13 cellular contexts compared by ENCODE assay signal in genomic region chr10:80200687-80201086, GRCh38. TPM values are rescaled to one million over a fixed set of nuclear protein-coding genes. Genes with fewer than 3 reads are reported as not detected.
DNase-seq lines count a peak whose midpoint lies in the region; ATAC-seq and TF ChIP-seq lines count a peak whose summit lies in the region.
"Had no signal": no experiment of that assay in that cellular context is flagged by ENCODE, and none has a peak within 500 bp of the region (broad histone marks: within the 10 kb centered on the region; RNA-seq: fewer than 3 reads in every experiment).

No MANE protein-coding gene starts in this region.

- intact Hi-C loops in activated CD4-positive, alpha-beta T cell treated with anti-CD3 and anti-CD28 coated beads for 36 hours (cut with DNase I, micrococcal nuclease), result loop anchor here (5.0 kb wide), 2 partner anchors 207 to 252 kb away; partner anchors contain the start of genes PRXL2A (in 1 of the 2) and TSPAN14 (in 1 of the 2)
- intact Hi-C loops in activated T-helper 2 cell treated with anti-CD3 and anti-CD28 coated beads, Interferon-gamma antibody, Interleukin-2, Interleukin-4, amounts not matched to agents 10 μg/mL and 5 μg/mL and 100 μg/mL, durations not matched to agents 14 hours and 24 hours and 36 hours (cut with micrococcal nuclease), result loop anchor here (5.0 to 10.0 kb wide), 3 partner anchors 52 to 866 kb away; no protein-coding TSS in a partner anchor
- intact Hi-C loops in right lobe of liver (cut with DNase I), result loop anchor here in 1 of 2 donors (10.0 kb wide), 1 partner anchor 46 kb away; no protein-coding TSS in a partner anchor

- no peak for DNase-seq in activated CD4-positive, alpha-beta T cell treated with anti-CD3 and anti-CD28 coated beads for 36 hours
- DNase-seq in activated CD4-positive, alpha-beta T cell treated with anti-CD3 and anti-CD28 coated beads, Interleukin-2, amount 50 U/mL, for 48 hours, result no peak
- no peak for DNase-seq in activated T-helper 2 cell treated with anti-CD3 and anti-CD28 coated beads, Interferon-gamma antibody, Interleukin-2, Interleukin-4, amounts not matched to agents 10 μg/mL and 5 μg/mL and 100 μg/mL, durations not matched to agents 14 hours and 24 hours and 36 hours (ENCODE audit: low spot score)
- no peak for DNase-seq in right lobe of liver
- no peak for DNase-seq in foreskin keratinocyte
- DNase-seq: activated CD4-positive, alpha-beta T cell treated with anti-CD3 and anti-CD28 coated beads, Interleukin-2, amount 50 U/mL, for 4 hours; glutamatergic neuron; NCI-H2029 had no signal

- H3K9me3 Mint-ChIP-seq in activated CD4-positive, alpha-beta T cell treated with anti-CD3 and anti-CD28 coated beads for 36 hours (ENCODE audit: low read depth), result no peaks in the 10 kb centered on the region
- peaks cover 3% of the 10 kb centered on the region for H3K9me3 Mint-ChIP-seq in activated T-helper 2 cell treated with anti-CD3 and anti-CD28 coated beads, Interferon-gamma antibody, Interleukin-2, Interleukin-4, amounts not matched to agents 10 μg/mL and 5 μg/mL and 100 μg/mL, durations not matched to agents 14 hours and 24 hours and 36 hours

- peak overlapping the region; percentile 95 for H3K27ac Mint-ChIP-seq in activated CD4-positive, alpha-beta T cell treated with anti-CD3 and anti-CD28 coated beads for 36 hours
- H3K27ac Mint-ChIP-seq in activated T-helper 2 cell treated with anti-CD3 and anti-CD28 coated beads, Interferon-gamma antibody, Interleukin-2, Interleukin-4, amounts not matched to agents 10 μg/mL and 5 μg/mL and 100 μg/mL, durations not matched to agents 14 hours and 24 hours and 36 hours, result peak overlapping the region; percentile 86

- CTCF ChIA-PET in activated CD4-positive, alpha-beta T cell treated with anti-CD3 and anti-CD28 coated beads for 36 hours (lab: Charles Lee), result interaction anchor here (1.1 to 1.4 kb wide), 2 partner anchors 13 to 16 kb away, joined by 3 to 4 read pairs; no protein-coding TSS in a partner anchor

- no peak for TF ChIP-seq POLR2A in right lobe of liver (IDR thresholded peaks at IDR 0.05)

- no peak overlapping the region for H3K4me3 Mint-ChIP-seq in activated CD4-positive, alpha-beta T cell treated with anti-CD3 and anti-CD28 coated beads for 36 hours
- H3K4me3 Mint-ChIP-seq in activated T-helper 2 cell treated with anti-CD3 and anti-CD28 coated beads, Interferon-gamma antibody, Interleukin-2, Interleukin-4, amounts not matched to agents 10 μg/mL and 5 μg/mL and 100 μg/mL, durations not matched to agents 14 hours and 24 hours and 36 hours (ENCODE audit: low read depth), result no peak overlapping the region

- H3K27me3 ChIP-seq in right lobe of liver (no peaks in the 10 kb centered on the region), subcutaneous abdominal adipose tissue (ENCODE audit: control insufficient read depth in 5 of 5, insufficient read depth in 4 of 5, low read length in 5 of 5) (no peaks in the 10 kb centered on the region), foreskin keratinocyte (no peaks in the 10 kb centered on the region)
- H3K27me3 ChIP-seq: cardiac muscle cell had no signal

- H3K4me1 Mint-ChIP-seq in activated CD4-positive, alpha-beta T cell treated with anti-CD3 and anti-CD28 coated beads for 36 hours, result peaks cover 71% of the 10 kb centered on the region
- peaks cover 71% of the 10 kb centered on the region for H3K4me1 Mint-ChIP-seq in activated T-helper 2 cell treated with anti-CD3 and anti-CD28 coated beads, Interferon-gamma antibody, Interleukin-2, Interleukin-4, amounts not matched to agents 10 μg/mL and 5 μg/mL and 100 μg/mL, durations not matched to agents 14 hours and 24 hours and 36 hours (ENCODE audit: low read depth)

- H3K9me3 ChIP-seq in right lobe of liver (no peaks in the 10 kb centered on the region), subcutaneous abdominal adipose tissue (ENCODE audit: control insufficient read depth in 5 of 5, low read length in 5 of 5) (no peaks in the 10 kb centered on the region)

- no peak for ATAC-seq in activated CD4-positive, alpha-beta T cell treated with anti-CD3 and anti-CD28 coated beads for 36 hours
- ATAC-seq in right lobe of liver, result no peak
- no peak for ATAC-seq in HG03095 (IDR thresholded peaks at IDR 0.05; ENCODE audit: unreplicated experiment)
- ATAC-seq in foreskin keratinocyte, result no peak
- no peak for ATAC-seq in GM18861 (IDR thresholded peaks at IDR 0.05; ENCODE audit: unreplicated experiment)

- POLR2A ChIA-PET in activated CD4-positive, alpha-beta T cell treated with anti-CD3 and anti-CD28 coated beads for 36 hours (lab: Charles Lee), result interaction anchor here (0.6 kb wide), 1 partner anchor 53 kb away, joined by 4 read pairs; no protein-coding TSS in a partner anchor

- H3K9ac ChIP-seq in subcutaneous abdominal adipose tissue (ENCODE audit: low read length in 5 of 5), result peak overlapping the region in 2 of 5 donors; percentile 9 to 89

- H3K4me3 ChIP-seq in right lobe of liver (no peak overlapping the region), subcutaneous abdominal adipose tissue (ENCODE audit: low read depth in 1 of 5, low read length in 5 of 5) (no peak overlapping the region)
- H3K4me3 ChIP-seq: cardiac muscle cell had no signal

- H3K4me1 ChIP-seq in right lobe of liver (peaks cover 2 to 67% (median 22%) of the 10 kb centered on the region in 4 donors), subcutaneous abdominal adipose tissue (ENCODE audit: control insufficient read depth in 5 of 5, insufficient read depth in 5 of 5, low read length in 5 of 5) (peaks cover 45 to 93% (median 88%) of the 10 kb centered on the region in 5 donors), foreskin keratinocyte (peaks cover 8% of the 10 kb centered on the region)

- no peaks in the 10 kb centered on the region for H3K27me3 Mint-ChIP-seq in activated CD4-positive, alpha-beta T cell treated with anti-CD3 and anti-CD28 coated beads for 36 hours
- no peaks in the 10 kb centered on the region for H3K27me3 Mint-ChIP-seq in activated T-helper 2 cell treated with anti-CD3 and anti-CD28 coated beads, Interferon-gamma antibody, Interleukin-2, Interleukin-4, amounts not matched to agents 10 μg/mL and 5 μg/mL and 100 μg/mL, durations not matched to agents 14 hours and 24 hours and 36 hours (ENCODE audit: low read depth)

- H3K36me3 ChIP-seq in right lobe of liver (no peaks in the 10 kb centered on the region), subcutaneous abdominal adipose tissue (ENCODE audit: control insufficient read depth in 5 of 5, insufficient read depth in 5 of 5, low read length in 5 of 5) (peaks cover 0 to 5% (median 0%) of the 10 kb centered on the region in 5 donors)
- H3K36me3 ChIP-seq: cardiac muscle cell had no signal

- WGBS in right lobe of liver (ENCODE audit: insufficient coverage, low coverage, low lambda C conversion rate, missing lambda C conversion rate), result 72% methylated on average over 6 of the region's 10 CpGs

- H3K27ac ChIP-seq in right lobe of liver, result peak overlapping the region in 2 of 3 donors; percentile 41 to 98
- peak overlapping the region; percentile 93 for H3K27ac ChIP-seq in subcutaneous abdominal adipose tissue (ENCODE audit: low read depth, low read length)
- H3K27ac ChIP-seq in foreskin keratinocyte, result no peak overlapping the region
- H3K27ac ChIP-seq: cardiac muscle cell had no signal

- H3K36me3 Mint-ChIP-seq in activated CD4-positive, alpha-beta T cell treated with anti-CD3 and anti-CD28 coated beads for 36 hours (ENCODE audit: low read depth), result peaks cover 35% of the 10 kb centered on the region
- peaks cover 46% of the 10 kb centered on the region for H3K36me3 Mint-ChIP-seq in activated T-helper 2 cell treated with anti-CD3 and anti-CD28 coated beads, Interferon-gamma antibody, Interleukin-2, Interleukin-4, amounts not matched to agents 10 μg/mL and 5 μg/mL and 100 μg/mL, durations not matched to agents 14 hours and 24 hours and 36 hours (ENCODE audit: low read depth)

- no peak for TF ChIP-seq CTCF in right lobe of liver (IDR thresholded peaks at IDR 0.05)
- TF ChIP-seq CTCF in foreskin keratinocyte (conservative IDR thresholded peaks at IDR 0.05), result no peak

RNA-seq across cellular contexts. Expression of gene ANXA11, which starts 4.7 kb away (rescaled TPM):
- total RNA-seq in activated CD4-positive, alpha-beta T cell treated with anti-CD3 and anti-CD28 coated beads for 36 hours, result 100 to 1,000 TPM; 256 to 348 TPM
- 251 and 264 TPM in 2 replicates for total RNA-seq in activated T-helper 2 cell treated with anti-CD3 and anti-CD28 coated beads, Interferon-gamma antibody, Interleukin-2, Interleukin-4, amounts not matched to agents 10 μg/mL and 5 μg/mL and 100 μg/mL, durations not matched to agents 14 hours and 24 hours and 36 hours
- total RNA-seq in right lobe of liver (100 to 1,000 TPM in 1 of 6 experiments, 10 to 100 TPM in 5; 41.7 to 100 (median 55.6) TPM), foreskin keratinocyte (168 and 187 TPM in 2 replicates)
- 177 and 190 TPM in 2 replicates for polyA plus RNA-seq in foreskin keratinocyte
- polyA plus RNA-seq: neural cell had no signal
